In the genomic region with DNA sequence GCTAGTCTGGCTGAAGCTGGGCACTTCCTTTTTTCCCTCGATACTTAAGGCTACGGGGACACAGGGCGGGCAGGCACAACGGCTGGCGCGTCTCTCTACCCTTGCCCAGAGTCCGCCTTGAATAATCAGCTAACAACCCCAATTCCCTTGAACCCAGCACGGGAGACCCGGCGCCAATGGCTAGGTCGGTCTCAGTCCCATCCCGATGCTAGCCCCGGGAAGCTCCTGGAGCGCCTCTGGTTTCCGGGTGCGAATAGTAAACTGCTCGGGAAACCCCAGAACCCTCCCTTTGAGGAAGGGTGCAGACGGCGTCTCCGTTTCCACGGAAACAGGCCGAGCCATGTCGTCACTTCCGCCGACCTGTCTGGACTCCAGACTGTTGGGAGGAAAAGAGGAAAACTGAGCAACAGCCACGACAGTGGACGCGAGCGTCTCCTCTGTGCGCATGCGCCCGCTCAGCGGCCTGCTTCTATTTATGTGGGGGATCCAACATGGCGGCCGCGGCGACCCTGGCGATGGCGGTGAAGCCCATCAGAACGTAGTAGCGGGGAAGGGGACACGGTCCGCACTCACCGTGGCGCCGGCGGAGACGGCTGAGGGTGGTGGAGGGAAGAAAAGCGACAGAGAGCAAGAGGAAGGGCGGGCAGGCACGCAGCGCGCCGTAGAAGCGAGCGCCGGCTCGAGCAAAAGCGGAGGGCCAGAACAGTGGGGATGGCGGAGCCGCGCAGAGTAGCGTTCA, we compare ENCODE assay signal across 8 cellular contexts. TPM values are rescaled to one million over a fixed set of nuclear protein-coding genes. Genes with fewer than 3 reads are reported as not detected.
DNase-seq lines count a peak whose midpoint lies in the region; ATAC-seq, FAIRE-seq and TF ChIP-seq lines count a peak whose summit lies in the region.

A gene (plus strand): TSS at position 464 of the 739 bp plus-strand sequence. CDS start 248 bp downstream, at position 712.

- H3K9ac ChIP-seq in astrocyte (ENCODE audit: low read length), result peak within 1 kb of the TSS; percentile 97
- H3K9ac ChIP-seq in rectal smooth muscle tissue (ENCODE audit: low read length), result peak within 1 kb of the TSS; percentile 93

- peak; percentile 96 to 98 for DNase-seq in NCI-H1930 (lab: John Stamatoyannopoulos, UW)
- peak; percentile 95 for DNase-seq in T-helper 2 cell treated with Interferon-gamma antibody and Interleukin-4, amounts not matched to agents 5 μg/mL and 100 μg/mL, for 36 hours (ENCODE audit: low spot score)
- peak; percentile 92 for DNase-seq in astrocyte (ENCODE audit: low read depth)
- peak; percentile 97 for DNase-seq in hepatic stellate cell (ENCODE audit: low spot score)
- DNase-seq in aorta, result peak; percentile 98 to 99

- H3K4me1 Mint-ChIP-seq in T-helper 2 cell treated with Interferon-gamma antibody and Interleukin-4, amounts not matched to agents 5 μg/mL and 100 μg/mL, for 36 hours (ENCODE audit: low read depth), result peaks cover 18% of the 10 kb centered on the region
- H3K4me1 Mint-ChIP-seq in astrocyte (ENCODE audit: low read depth, unreplicated experiment), result peaks cover 7% of the 10 kb centered on the region

- peaks cover 13% of the 10 kb centered on the region for H4K20me1 ChIP-seq in astrocyte (ENCODE audit: insufficient read depth, low read length)

- H3K9me3 ChIP-seq in astrocyte (ENCODE audit: insufficient read depth, low read depth, low read length), result no peaks in the 10 kb centered on the region
- no peaks in the 10 kb centered on the region for H3K9me3 ChIP-seq in aorta (ENCODE audit: control insufficient read depth, low read length)

- peaks cover 7% of the 10 kb centered on the region for H3K36me3 Mint-ChIP-seq in T-helper 2 cell treated with Interferon-gamma antibody and Interleukin-4, amounts not matched to agents 5 μg/mL and 100 μg/mL, for 36 hours (ENCODE audit: low read depth)
- no peaks in the 10 kb centered on the region for H3K36me3 Mint-ChIP-seq in astrocyte (ENCODE audit: low read depth, unreplicated experiment)

- intact Hi-C loops in aorta (cut with DNase I), result loop anchor here in 1 of 2 donors (2.0 kb wide), 1 partner anchor 110 kb away; a partner anchor contains a TSS

- H3K79me2 ChIP-seq in astrocyte (ENCODE audit: insufficient read depth, low read length), result peaks cover 43% of the 10 kb centered on the region

- peak; percentile 96 for ATAC-seq in GM18502 (IDR thresholded peaks at IDR 0.05; ENCODE audit: poor library complexity, unreplicated experiment)
- peak; percentile 91 for ATAC-seq in HG02970 (IDR thresholded peaks at IDR 0.05; ENCODE audit: low FRiP score, unreplicated experiment)
- ATAC-seq in aorta (ENCODE audit: low FRiP score), result peak; percentile 99

- peaks cover 10% of the 10 kb centered on the region for H3K4me1 ChIP-seq in astrocyte (ENCODE audit: insufficient read depth, low read length)
- peaks cover 4% of the 10 kb centered on the region for H3K4me1 ChIP-seq in rectal smooth muscle tissue (ENCODE audit: control insufficient read depth, insufficient read depth, low read length)
- peaks cover 0 to 2% of the 10 kb centered on the region in 2 donors for H3K4me1 ChIP-seq in aorta (ENCODE audit: control insufficient read depth in 1 of 2, insufficient read depth in 2 of 2, low read length in 2 of 2)

- H3K36me3 ChIP-seq in astrocyte (ENCODE audit: insufficient read depth, low read length), result no peaks in the 10 kb centered on the region
- no peaks in the 10 kb centered on the region for H3K36me3 ChIP-seq in rectal smooth muscle tissue (ENCODE audit: control insufficient read depth, insufficient read depth, low read length)
- no peaks in the 10 kb centered on the region for H3K36me3 ChIP-seq in aorta (ENCODE audit: control insufficient read depth in 1 of 2, insufficient read depth in 2 of 2, low read length in 1 of 2)

- WGBS in aorta, 2 donors, result 0% methylated on average over 53 to 63 of the region's 63 CpGs

- peak within 1 kb of the TSS; percentile 95 for H3K4me2 ChIP-seq in astrocyte (ENCODE audit: low read length)

- H3K9me3 Mint-ChIP-seq in T-helper 2 cell treated with Interferon-gamma antibody and Interleukin-4, amounts not matched to agents 5 μg/mL and 100 μg/mL, for 36 hours, result no peaks in the 10 kb centered on the region
- no peaks in the 10 kb centered on the region for H3K9me3 Mint-ChIP-seq in astrocyte (ENCODE audit: unreplicated experiment)

- H3K27ac ChIP-seq in astrocyte (ENCODE audit: low read depth, low read length) (peak within 1 kb of the TSS; percentile 84), rectal smooth muscle tissue (ENCODE audit: low read depth, low read length) (peak within 1 kb of the TSS; percentile 98), aorta (ENCODE audit: low read depth in 1 of 2, low read length in 2 of 2) (peak within 1 kb of the TSS; percentile 67 to 81)

- peaks cover 28% of the 10 kb centered on the region for H3K27me3 Mint-ChIP-seq in T-helper 2 cell treated with Interferon-gamma antibody and Interleukin-4, amounts not matched to agents 5 μg/mL and 100 μg/mL, for 36 hours (ENCODE audit: low read depth)
- H3K27me3 Mint-ChIP-seq in astrocyte (ENCODE audit: low read depth, unreplicated experiment), result no peaks in the 10 kb centered on the region

- H3K27me3 ChIP-seq in astrocyte (ENCODE audit: insufficient read depth, low read length), result peaks cover 6% of the 10 kb centered on the region
- no peaks in the 10 kb centered on the region for H3K27me3 ChIP-seq in rectal smooth muscle tissue (ENCODE audit: control insufficient read depth, insufficient read depth, low read length)
- H3K27me3 ChIP-seq in aorta (ENCODE audit: control insufficient read depth in 1 of 2, insufficient read depth in 2 of 2, low read length in 1 of 2), result no peaks in the 10 kb centered on the region

- TF ChIP-seq CTCF in astrocyte (IDR thresholded peaks at IDR 0.05; ENCODE audit: insufficient read depth, low read depth, low read length), result no peak

- H2AFZ ChIP-seq in astrocyte (ENCODE audit: low read depth, low read length), result peak within 1 kb of the TSS; percentile 99

- FAIRE-seq in astrocyte (lab: Jason Lieb, UNC), result peak; percentile 69

- H3K4me3 ChIP-seq in astrocyte (ENCODE audit: insufficient read depth, low read depth, low read length), result peak within 1 kb of the TSS; percentile 97
- peak within 1 kb of the TSS; percentile 100 for H3K4me3 ChIP-seq in rectal smooth muscle tissue (ENCODE audit: low read length)
- peak within 1 kb of the TSS; percentile 80 to 84 for H3K4me3 ChIP-seq in aorta (ENCODE audit: low read length in 2 of 2)

- peak within 1 kb of the TSS; percentile 92 for H3K27ac Mint-ChIP-seq in T-helper 2 cell treated with Interferon-gamma antibody and Interleukin-4, amounts not matched to agents 5 μg/mL and 100 μg/mL, for 36 hours
- peak within 1 kb of the TSS; percentile 99 for H3K27ac Mint-ChIP-seq in astrocyte (ENCODE audit: unreplicated experiment)

- H3K4me3 Mint-ChIP-seq in T-helper 2 cell treated with Interferon-gamma antibody and Interleukin-4, amounts not matched to agents 5 μg/mL and 100 μg/mL, for 36 hours, result peak within 1 kb of the TSS; percentile 100
- H3K4me3 Mint-ChIP-seq in astrocyte (ENCODE audit: unreplicated experiment), result peak within 1 kb of the TSS; percentile 100

RNA-seq across cellular contexts. Expression of the gene that starts here (rescaled TPM):
- total RNA-seq in astrocyte (16.5 and 17.1 TPM in 2 replicates), aorta (10 to 100 TPM; 22.6 to 30.6 TPM)
- polyA plus RNA-seq in aorta, result 1 to 10 TPM; 2.5 to 3.4 TPM

Comparison
In these comparisons a context has a peak if more than half of its experiments do, and no peak if none do; other contexts are left out.
1. Peak in every context shown above with its lines: DNase-seq, ATAC-seq, H3K4me3 ChIP-seq and H3K27ac ChIP-seq.